Comparison of ENCODE assay signal across 36 cellular contexts in genomic region chrX:72006461-72006860, GRCh38.
"Had no signal": no experiment of that assay in that cellular context is flagged by ENCODE, and none has a peak within 500 bp of the region (broad histone marks: within the 10 kb centered on the region; RNA-seq: fewer than 3 reads in every experiment).

No MANE protein-coding gene starts in this region.

- H3K36me3 ChIP-seq: ascending aorta, brain microvascular endothelial cell, breast epithelium had no signal

- H3K4me1 Mint-ChIP-seq: activated CD4-positive, alpha-beta memory T cell treated with anti-CD3 and anti-CD28 coated beads, Interleukin-2, amount 10 ng/mL, durations not matched to agents 7 days and 5 days; activated CD4-positive, alpha-beta T cell treated with anti-CD3 and anti-CD28 coated beads for 36 hours; activated CD4-positive, alpha-beta T cell treated with anti-CD3 and anti-CD28 coated beads, Interleukin-2, amount 10 ng/mL, durations not matched to agents 7 days and 5 days; activated naive CD4-positive, alpha-beta T cell treated with anti-CD3 and anti-CD28 coated beads, Interleukin-2, amount 10 ng/mL, durations not matched to agents 7 days and 5 days; activated naive CD4-positive, alpha-beta T cell treated with anti-CD3 and anti-CD28 coated beads, Interleukin-2, amount 50 U/mL, for 24 hours; activated naive CD8-positive, alpha-beta T cell treated with anti-CD3 and anti-CD28 coated beads, Interleukin-2, amount 10 ng/mL, durations not matched to agents 7 days and 5 days; activated naive CD8-positive, alpha-beta T cell treated with anti-CD3 and anti-CD28 coated beads, Interleukin-2, amount 50 U/mL, for 24 hours had no signal

- H3K4me3 ChIP-seq: ascending aorta, body of pancreas, breast epithelium had no signal

- H3K36me3 Mint-ChIP-seq: activated CD8-positive, alpha-beta memory T cell treated with anti-CD3 and anti-CD28 coated beads, Interleukin-2, amount 10 ng/mL, durations not matched to agents 7 days and 5 days; activated naive CD4-positive, alpha-beta T cell treated with anti-CD3 and anti-CD28 coated beads, Interleukin-2, amount 10 ng/mL, durations not matched to agents 7 days and 5 days; activated naive CD4-positive, alpha-beta T cell treated with anti-CD3 and anti-CD28 coated beads, Interleukin-2, amount 50 U/mL, for 24 hours; activated naive CD8-positive, alpha-beta T cell; activated naive CD8-positive, alpha-beta T cell treated with anti-CD3 and anti-CD28 coated beads, Interleukin-2, amount 10 ng/mL, durations not matched to agents 7 days and 5 days had no signal

- H3K4me1 ChIP-seq: body of pancreas, breast epithelium had no signal

- H3K27me3 ChIP-seq: ascending aorta, body of pancreas, brain microvascular endothelial cell had no signal

- H3K4me3 Mint-ChIP-seq: activated CD4-positive, alpha-beta memory T cell treated with anti-CD3 and anti-CD28 coated beads, Interleukin-2, amount 10 ng/mL, durations not matched to agents 7 days and 5 days; activated CD4-positive, alpha-beta T cell treated with anti-CD3 and anti-CD28 coated beads for 36 hours; activated CD4-positive, alpha-beta T cell treated with anti-CD3 and anti-CD28 coated beads, Interleukin-2, amount 10 ng/mL, durations not matched to agents 7 days and 5 days; activated CD8-positive, alpha-beta memory T cell treated with anti-CD3 and anti-CD28 coated beads, Interleukin-2, amount 10 ng/mL, durations not matched to agents 7 days and 5 days; activated CD8-positive, alpha-beta T cell treated with anti-CD3 and anti-CD28 coated beads, Interleukin-2, amount 10 ng/mL, durations not matched to agents 7 days and 5 days; activated naive CD4-positive, alpha-beta T cell treated with anti-CD3 and anti-CD28 coated beads, Interleukin-2, amount 10 ng/mL, durations not matched to agents 7 days and 5 days; activated naive CD4-positive, alpha-beta T cell treated with anti-CD3 and anti-CD28 coated beads, Interleukin-2, amount 50 U/mL, for 24 hours; activated naive CD8-positive, alpha-beta T cell; activated naive CD8-positive, alpha-beta T cell treated with anti-CD3 and anti-CD28 coated beads, Interleukin-2, amount 10 ng/mL, durations not matched to agents 7 days and 5 days; activated naive CD8-positive, alpha-beta T cell treated with anti-CD3 and anti-CD28 coated beads, Interleukin-2, amount 50 U/mL, for 24 hours; activated T-cell treated with anti-CD3 and anti-CD28 coated beads, Interleukin-2, amount 50 U/mL, for 24 hours; T-helper 1 cell treated with Interleukin-12 subunit alpha and Interleukin-12 subunit beta and Interleukin-4 antibody, amounts not matched to agents 30 μg/mL and 1 μg/mL, for 36 hours; T-helper 2 cell treated with Interferon-gamma antibody and Interleukin-4, amounts not matched to agents 5 μg/mL and 100 μg/mL, for 36 hours; WTC11 had no signal

- H3K27ac ChIP-seq: ascending aorta, body of pancreas, brain microvascular endothelial cell, breast epithelium, WERI-Rb-1 had no signal

- H3K27me3 Mint-ChIP-seq: activated CD4-positive, alpha-beta T cell treated with anti-CD3 and anti-CD28 coated beads for 36 hours; activated naive CD4-positive, alpha-beta T cell treated with anti-CD3 and anti-CD28 coated beads, Interleukin-2, amount 50 U/mL, for 24 hours; activated naive CD8-positive, alpha-beta T cell; activated naive CD8-positive, alpha-beta T cell treated with anti-CD3 and anti-CD28 coated beads, Interleukin-2, amount 10 ng/mL, durations not matched to agents 7 days and 5 days had no signal

- DNase-seq: activated CD4-positive, alpha-beta memory T cell treated with anti-CD3 and anti-CD28 coated beads, Interleukin-2, amount 10 ng/mL, durations not matched to agents 7 days and 5 days; activated CD4-positive, alpha-beta T cell treated with anti-CD3 and anti-CD28 coated beads for 1 hour; activated CD4-positive, alpha-beta T cell treated with anti-CD3 and anti-CD28 coated beads for 36 hours; activated CD4-positive, alpha-beta T cell treated with anti-CD3 and anti-CD28 coated beads for 48 hours; activated CD4-positive, alpha-beta T cell treated with anti-CD3 and anti-CD28 coated beads, Interleukin-2, amount 10 ng/mL, durations not matched to agents 7 days and 5 days; activated CD4-positive, alpha-beta T cell treated with anti-CD3 and anti-CD28 coated beads, Interleukin-2, amount 50 U/mL, for 48 hours; activated CD4-positive, CD25-positive, alpha-beta regulatory T cell; activated CD8-positive, alpha-beta memory T cell treated with anti-CD3 and anti-CD28 coated beads for 24 hours; activated CD8-positive, alpha-beta memory T cell treated with anti-CD3 and anti-CD28 coated beads, Interleukin-2, amount 10 ng/mL, durations not matched to agents 7 days and 5 days; activated CD8-positive, alpha-beta memory T cell treated with anti-CD3 and anti-CD28 coated beads, Interleukin-2, amount 50 U/mL, for 48 hours; activated CD8-positive, alpha-beta T cell treated with anti-CD3 and anti-CD28 coated beads, Interleukin-2, amount 10 ng/mL, durations not matched to agents 7 days and 5 days; activated effector memory CD4-positive, alpha-beta T cell treated with Interleukin-2 at 50 U/mL for 16 hours; activated gamma-delta T cell; activated naive CD4-positive, alpha-beta T cell treated with anti-CD3 and anti-CD28 coated beads, Interleukin-2, amount 10 ng/mL, durations not matched to agents 7 days and 5 days; activated naive CD4-positive, alpha-beta T cell treated with Interleukin-2 at 50 U/mL for 16 hours; activated naive CD8-positive, alpha-beta T cell treated with anti-CD3 and anti-CD28 coated beads, Interleukin-2, amount 10 ng/mL, durations not matched to agents 7 days and 5 days; activated naive CD8-positive, alpha-beta T cell treated with anti-CD3 and anti-CD28 coated beads, Interleukin-2, amount 50 U/mL, for 24 hours; activated T-cell treated with anti-CD3 and anti-CD28 coated beads, Interleukin-2, amount 50 U/mL, for 24 hours; activated T-cell treated with anti-CD3 and anti-CD28 coated beads, Interleukin-2, amount 50 U/mL, for 48 hours; amygdala; anterior cingulate cortex; body of pancreas; brain microvascular endothelial cell; central memory CD4-positive, alpha-beta T cell; T-helper 1 cell; T-helper 2 cell; T-helper 9 cell; WERI-Rb-1 had no signal

- H3K9me3 Mint-ChIP-seq: activated CD4-positive, alpha-beta memory T cell treated with anti-CD3 and anti-CD28 coated beads, Interleukin-2, amount 10 ng/mL, durations not matched to agents 7 days and 5 days; activated CD4-positive, alpha-beta T cell treated with anti-CD3 and anti-CD28 coated beads, Interleukin-2, amount 10 ng/mL, durations not matched to agents 7 days and 5 days; activated naive CD4-positive, alpha-beta T cell treated with anti-CD3 and anti-CD28 coated beads, Interleukin-2, amount 10 ng/mL, durations not matched to agents 7 days and 5 days; activated naive CD4-positive, alpha-beta T cell treated with anti-CD3 and anti-CD28 coated beads, Interleukin-2, amount 50 U/mL, for 24 hours; activated naive CD8-positive, alpha-beta T cell treated with anti-CD3 and anti-CD28 coated beads, Interleukin-2, amount 10 ng/mL, durations not matched to agents 7 days and 5 days; activated naive CD8-positive, alpha-beta T cell treated with anti-CD3 and anti-CD28 coated beads, Interleukin-2, amount 50 U/mL, for 24 hours; activated T-cell treated with anti-CD3 and anti-CD28 coated beads, Interleukin-2, amount 50 U/mL, for 24 hours; activated T-helper 2 cell treated with anti-CD3 and anti-CD28 coated beads, Interferon-gamma antibody, Interleukin-2, Interleukin-4, amounts not matched to agents 10 μg/mL and 5 μg/mL and 100 μg/mL, durations not matched to agents 14 hours and 24 hours and 36 hours; T-helper 1 cell treated with Interleukin-12 subunit alpha and Interleukin-12 subunit beta and Interleukin-4 antibody, amounts not matched to agents 30 μg/mL and 1 μg/mL, for 36 hours; T-helper 2 cell treated with Interferon-gamma antibody and Interleukin-4, amounts not matched to agents 5 μg/mL and 100 μg/mL, for 36 hours; WTC11 had no signal

- H3K9me3 ChIP-seq: ascending aorta, body of pancreas, breast epithelium had no signal

- H3K27ac Mint-ChIP-seq: activated CD4-positive, alpha-beta memory T cell treated with anti-CD3 and anti-CD28 coated beads, Interleukin-2, amount 10 ng/mL, durations not matched to agents 7 days and 5 days; activated CD4-positive, alpha-beta T cell treated with anti-CD3 and anti-CD28 coated beads for 36 hours; activated CD4-positive, alpha-beta T cell treated with anti-CD3 and anti-CD28 coated beads, Interleukin-2, amount 10 ng/mL, durations not matched to agents 7 days and 5 days; activated CD8-positive, alpha-beta memory T cell treated with anti-CD3 and anti-CD28 coated beads, Interleukin-2, amount 10 ng/mL, durations not matched to agents 7 days and 5 days; activated CD8-positive, alpha-beta T cell treated with anti-CD3 and anti-CD28 coated beads, Interleukin-2, amount 10 ng/mL, durations not matched to agents 7 days and 5 days; activated naive CD4-positive, alpha-beta T cell treated with anti-CD3 and anti-CD28 coated beads, Interleukin-2, amount 10 ng/mL, durations not matched to agents 7 days and 5 days; activated naive CD4-positive, alpha-beta T cell treated with anti-CD3 and anti-CD28 coated beads, Interleukin-2, amount 50 U/mL, for 24 hours; activated naive CD8-positive, alpha-beta T cell; activated naive CD8-positive, alpha-beta T cell treated with anti-CD3 and anti-CD28 coated beads, Interleukin-2, amount 10 ng/mL, durations not matched to agents 7 days and 5 days; activated naive CD8-positive, alpha-beta T cell treated with anti-CD3 and anti-CD28 coated beads, Interleukin-2, amount 50 U/mL, for 24 hours; activated T-cell treated with anti-CD3 and anti-CD28 coated beads, Interleukin-2, amount 50 U/mL, for 24 hours; activated T-helper 2 cell treated with anti-CD3 and anti-CD28 coated beads, Interferon-gamma antibody, Interleukin-2, Interleukin-4, amounts not matched to agents 10 μg/mL and 5 μg/mL and 100 μg/mL, durations not matched to agents 14 hours and 24 hours and 36 hours; T-helper 1 cell treated with Interleukin-12 subunit alpha and Interleukin-12 subunit beta and Interleukin-4 antibody, amounts not matched to agents 30 μg/mL and 1 μg/mL, for 36 hours; T-helper 2 cell treated with Interferon-gamma antibody and Interleukin-4, amounts not matched to agents 5 μg/mL and 100 μg/mL, for 36 hours had no signal
